ENCODE assay signal across 22 cellular contexts in the genomic region with DNA sequence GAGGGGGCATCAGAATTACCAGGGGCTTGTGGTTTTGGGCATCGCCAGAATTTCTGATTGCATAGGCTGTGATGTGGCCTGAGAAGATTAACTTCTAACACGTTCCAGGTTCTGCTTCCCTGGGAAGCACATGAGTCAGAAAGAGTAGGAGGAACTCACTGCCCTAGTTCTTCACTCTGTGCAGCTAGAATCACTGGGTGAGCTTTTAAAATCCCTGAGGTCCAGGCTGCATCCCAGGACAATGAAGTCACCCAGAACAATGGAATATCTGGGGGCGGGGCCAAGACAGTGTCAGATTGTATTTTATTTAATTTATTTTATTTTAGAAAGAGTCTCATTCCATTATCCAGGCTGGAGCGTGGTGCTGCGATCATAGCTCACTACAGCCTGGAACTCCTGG.
"Had no signal": no experiment of that assay in that cellular context is flagged by ENCODE, and none has a peak within 500 bp of the region (broad histone marks: within the 10 kb centered on the region; RNA-seq: fewer than 3 reads in every experiment).

No MANE protein-coding gene starts in this region.

- FAIRE-seq: kidney, TTC549 had no signal

- DNase-seq: activated CD4-positive, alpha-beta T cell treated with anti-CD3 and anti-CD28 coated beads, Interleukin-2, amount 10 ng/mL, durations not matched to agents 7 days and 5 days; activated CD4-positive, CD25-positive, alpha-beta regulatory T cell treated with anti-CD3 and anti-CD28 coated beads, Interleukin-2, amount 50 U/mL, for 72 hours; activated CD8-positive, alpha-beta memory T cell treated with anti-CD3 and anti-CD28 coated beads, Interleukin-2, amount 10 ng/mL, durations not matched to agents 7 days and 5 days; activated CD8-positive, alpha-beta T cell treated with anti-CD3 and anti-CD28 coated beads for 36 hours; activated gamma-delta T cell treated with Interleukin-2 at 50 U/mL for 16 hours; adrenal gland; cerebellar nuclear complex; endodermal cell; heart right ventricle; kidney; natural killer cell; right cardiac atrium; stimulated activated CD4-positive, alpha-beta T cell treated with anti-CD3 and anti-CD28 coated beads, Interleukin-12 subunit alpha, Interleukin-12 subunit beta, amount 100 ng/mL, for 4 hours; stimulated activated CD4-positive, alpha-beta T cell treated with anti-CD3 and anti-CD28 coated beads, Interleukin-4, amount 100 ng/mL, for 4 hours; stimulated activated naive CD8-positive, alpha-beta T cell treated with anti-CD3 and anti-CD28 coated beads, Interleukin-15, Interleukin-2, amounts not matched to agents 100 U/mL and 50 U/mL, for 24 hours; substantia nigra; T-helper 1 cell; tibial artery; WERI-Rb-1 had no signal

- H3K4me3 ChIP-seq: adrenal gland, coronary artery, heart right ventricle, lung, tibial artery had no signal
